In genomic region chr22:44639891-44640617, GRCh38 we compare ENCODE assay signal across 17 cellular contexts.
A peak's percentile ranks its signal among the peaks of the same experiment; 100 is the strongest.
DNase-seq lines count a peak whose midpoint lies in the region; ATAC-seq and TF ChIP-seq lines count a peak whose summit lies in the region.
"Had no signal": no experiment of that assay in that cellular context is flagged by ENCODE, and none has a peak within 500 bp of the region (broad histone marks: within the 10 kb centered on the region; RNA-seq: fewer than 3 reads in every experiment).

No MANE protein-coding gene starts in this region.

- H2AFZ ChIP-seq in neural progenitor cell (replicated peaks), result peak overlapping the region; percentile 26
- H2AFZ ChIP-seq: GM23338 had no signal

- H3K79me2 ChIP-seq in neural progenitor cell (ENCODE audit: low read depth), result no peaks in the 10 kb centered on the region

- no peak overlapping the region for H3K4me3 ChIP-seq in BE2C (ENCODE audit: low read depth, low read length)
- H3K4me3 ChIP-seq in neural progenitor cell, result no peak overlapping the region
- H3K4me3 ChIP-seq in coronary artery, result no peak overlapping the region
- H3K4me3 ChIP-seq: GM23338, uterus had no signal

- intact Hi-C loops in left cardiac atrium (cut with DNase I), result no loop called here

- H3K27me3 ChIP-seq in BE2C (no peaks in the 10 kb centered on the region), neural progenitor cell (no peaks in the 10 kb centered on the region)
- H3K27me3 ChIP-seq: uterus had no signal

- no peak overlapping the region for H3K9ac ChIP-seq in neural progenitor cell

- H3K36me3 ChIP-seq in BE2C (no peaks in the 10 kb centered on the region), neural progenitor cell (no peaks in the 10 kb centered on the region)
- H3K36me3 ChIP-seq: uterus had no signal

- no peaks in the 10 kb centered on the region for H3F3A ChIP-seq in neural progenitor cell (ENCODE audit: low read depth)

- TF ChIP-seq CTCF in BE2C (IDR thresholded peaks at IDR 0.05; ENCODE audit: low read depth, low read length), result 0 out of 2 replicates have a peak, but pooled peaks have one; percentile 2
- no peak for TF ChIP-seq CTCF in neural progenitor cell (IDR thresholded peaks at IDR 0.05)
- no peak for TF ChIP-seq CTCF in coronary artery (IDR thresholded peaks at IDR 0.05)

- H3K9me3 Mint-ChIP-seq in neural progenitor cell, result no peaks in the 10 kb centered on the region
- H3K9me3 Mint-ChIP-seq: GM23338, immature natural killer cell, WTC11 had no signal

- no peak overlapping the region for H3K4me3 Mint-ChIP-seq in neural progenitor cell
- H3K4me3 Mint-ChIP-seq: GM23338, immature natural killer cell, WTC11 had no signal

- no peaks in the 10 kb centered on the region for H3K36me3 Mint-ChIP-seq in neural progenitor cell
- H3K36me3 Mint-ChIP-seq: immature natural killer cell, WTC11 had no signal

- H3K4me1 ChIP-seq in BE2C, result no peaks in the 10 kb centered on the region
- H3K4me1 ChIP-seq in neural progenitor cell, result no peaks in the 10 kb centered on the region
- H3K4me1 ChIP-seq: uterus had no signal

- ATAC-seq in left cardiac atrium, result peak; percentile 49 to 50
- ATAC-seq: GM23338; stimulated activated naive CD8-positive, alpha-beta T cell treated with anti-CD3 and anti-CD28 coated beads, Interleukin-15, Interleukin-2, amounts not matched to agents 100 U/mL and 50 U/mL, for 24 hours; WTC11 had no signal

- peaks cover 17% of the 10 kb centered on the region for H3K4me1 Mint-ChIP-seq in neural progenitor cell
- H3K4me1 Mint-ChIP-seq: GM23338, WTC11 had no signal

- no peaks in the 10 kb centered on the region for H4K20me1 ChIP-seq in neural progenitor cell (ENCODE audit: low read depth)

- H3K9me3 ChIP-seq in BE2C (no peaks in the 10 kb centered on the region), neural progenitor cell (ENCODE audit: low read depth) (no peaks in the 10 kb centered on the region)
- H3K9me3 ChIP-seq: uterus had no signal

- no peak for DNase-seq in BE2C
- peak; percentile 80 for DNase-seq in UCSD-AML1 (lab: John Stamatoyannopoulos, UW; ENCODE audit: unreplicated experiment)
- peak; percentile 63 for DNase-seq in left cardiac atrium
- DNase-seq in neural progenitor cell (ENCODE audit: low spot score), result no peak
- DNase-seq in COLO668 (lab: John Stamatoyannopoulos, UW; ENCODE audit: unreplicated experiment), result no peak
- DNase-seq in AG20443 (ENCODE audit: low spot score), result no peak
- DNase-seq in HPDE6-E6E7 (ENCODE audit: extremely low spot score), result no peak
- no peak for DNase-seq in coronary artery (ENCODE audit: low spot score)
- DNase-seq: activated effector memory CD4-positive, alpha-beta T cell treated with Interleukin-2 at 50 U/mL for 16 hours; amniotic stem cell; immature natural killer cell; NCI-H226; stimulated activated naive CD8-positive, alpha-beta T cell treated with anti-CD3 and anti-CD28 coated beads, Interleukin-15, Interleukin-2, amounts not matched to agents 100 U/mL and 50 U/mL, for 24 hours; T-helper 1 cell; uterus had no signal

- H3K27ac ChIP-seq in neural progenitor cell (no peak overlapping the region), coronary artery (peak overlapping the region in 1 of 2 donors; percentile 77)

- H3K27ac Mint-ChIP-seq in neural progenitor cell, result peak overlapping the region; percentile 57
- H3K27ac Mint-ChIP-seq: GM23338, immature natural killer cell, WTC11 had no signal

- no peak overlapping the region for H3K4me2 ChIP-seq in neural progenitor cell
- H3K4me2 ChIP-seq: GM23338 had no signal

- peaks cover 15% of the 10 kb centered on the region for H3K27me3 Mint-ChIP-seq in neural progenitor cell (ENCODE audit: insufficient read depth, low read depth)

Comparison
In these comparisons a context has a peak if more than half of its experiments do, and no peak if none do; other contexts are left out.
1. DNase-seq: peak in UCSD-AML1 (single experiment) and left cardiac atrium (single experiment); none in BE2C (single experiment), neural progenitor cell (single experiment), COLO668 (single experiment), AG20443 (single experiment), HPDE6-E6E7 (single experiment) and coronary artery (single experiment).